In the genomic region with DNA sequence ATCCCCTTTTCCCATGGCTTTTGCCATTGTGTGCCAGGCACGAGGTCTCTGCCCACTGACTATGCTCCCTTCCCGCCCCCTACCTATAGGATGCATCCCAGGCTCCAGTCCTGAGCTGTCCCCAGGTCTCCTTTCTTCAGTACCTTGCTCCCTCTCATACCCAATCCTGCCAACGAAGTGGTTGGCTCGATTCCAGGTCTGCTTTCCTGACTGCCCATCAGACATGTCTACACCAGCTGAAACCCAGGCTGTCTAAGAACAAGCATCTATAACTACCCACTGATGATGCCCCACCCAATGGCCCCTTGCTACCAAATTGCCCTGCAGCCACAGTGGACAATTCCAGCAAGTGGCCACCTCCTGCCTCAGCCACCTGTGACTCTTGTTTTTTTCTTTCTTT, we compare ENCODE assay signal across 24 cellular contexts.
"Had no signal": no experiment of that assay in that cellular context is flagged by ENCODE, and none has a peak within 500 bp of the region (broad histone marks: within the 10 kb centered on the region; RNA-seq: fewer than 3 reads in every experiment).

No MANE protein-coding gene starts in this region.

- H3K27ac ChIP-seq: cardiac muscle cell, heart right ventricle, sigmoid colon, transverse colon, vagina, WERI-Rb-1 had no signal

- H3K9me3 ChIP-seq: heart right ventricle, mucosa of descending colon, sigmoid colon, transverse colon, vagina had no signal

- DNase-seq: activated CD4-positive, alpha-beta T cell treated with anti-CD3 and anti-CD28 coated beads, Interleukin-2, amount 10 ng/mL, durations not matched to agents 7 days and 5 days; activated CD4-positive, CD25-positive, alpha-beta regulatory T cell treated with anti-CD3 and anti-CD28 coated beads, Interleukin-2, amount 50 U/mL, for 72 hours; activated CD8-positive, alpha-beta T cell treated with anti-CD3 and anti-CD28 coated beads for 36 hours; activated gamma-delta T cell; activated naive CD4-positive, alpha-beta T cell treated with anti-CD3 and anti-CD28 coated beads, Interleukin-2, amount 50 U/mL, for 16 hours; activated naive CD8-positive, alpha-beta T cell treated with anti-CD3 and anti-CD28 coated beads, Interleukin-2, amount 50 U/mL, for 24 hours; erythroblast; foreskin fibroblast; heart right ventricle; islet precursor cell; left cardiac atrium; mesendoderm; mucosa of descending colon; naive B cell; retina; sigmoid colon; stimulated activated CD4-positive, alpha-beta T cell treated with anti-CD3 and anti-CD28 coated beads, Interleukin-2, amount 100 ng/mL, for 48 hours; stimulated activated CD8-positive, alpha-beta memory T cell treated with anti-CD3 and anti-CD28 coated beads, Interleukin-4, amount 100 ng/mL, for 48 hours; stimulated activated naive B cell treated with anti-CD40 and anti-IgM and Interleukin-4, amounts not matched to agents 10 μg/mL and 1 μg/mL and 100 μg/mL, for 72 hours; transverse colon; WERI-Rb-1 had no signal

- H3K4me3 Mint-ChIP-seq: activated CD4-positive, alpha-beta T cell treated with anti-CD3 and anti-CD28 coated beads, Interleukin-2, amount 10 ng/mL, durations not matched to agents 7 days and 5 days; activated CD8-positive, alpha-beta T cell treated with anti-CD3 and anti-CD28 coated beads for 36 hours; activated naive CD8-positive, alpha-beta T cell treated with anti-CD3 and anti-CD28 coated beads, Interleukin-2, amount 50 U/mL, for 24 hours; activated T-helper 1 cell treated with anti-CD3 and anti-CD28 coated beads, Interleukin-12 subunit alpha, Interleukin-12 subunit beta, Interleukin-2, Interleukin-4 antibody, amounts not matched to agents 30 ng/mL and 10 ng/mL and 1 ng/mL, durations not matched to agents 14 hours and 24 hours and 36 hours; stimulated activated naive B cell treated with anti-CD40 and anti-IgM and Interleukin-4, amounts not matched to agents 10 μg/mL and 1 μg/mL and 100 μg/mL, for 72 hours had no signal

- H3K4me1 Mint-ChIP-seq: activated CD4-positive, alpha-beta T cell treated with anti-CD3 and anti-CD28 coated beads, Interleukin-2, amount 10 ng/mL, durations not matched to agents 7 days and 5 days; activated naive CD8-positive, alpha-beta T cell treated with anti-CD3 and anti-CD28 coated beads, Interleukin-2, amount 50 U/mL, for 24 hours; naive B cell; stimulated activated naive B cell treated with anti-CD40 and anti-IgM and Interleukin-4, amounts not matched to agents 10 μg/mL and 1 μg/mL and 100 μg/mL, for 72 hours had no signal

- H3K4me3 ChIP-seq: cardiac muscle cell, heart right ventricle, mucosa of descending colon, sigmoid colon, transverse colon, vagina had no signal

- H3K9me3 Mint-ChIP-seq: activated CD4-positive, alpha-beta T cell treated with anti-CD3 and anti-CD28 coated beads, Interleukin-2, amount 10 ng/mL, durations not matched to agents 7 days and 5 days; activated CD8-positive, alpha-beta T cell treated with anti-CD3 and anti-CD28 coated beads for 36 hours; activated naive CD8-positive, alpha-beta T cell treated with anti-CD3 and anti-CD28 coated beads, Interleukin-2, amount 50 U/mL, for 24 hours; activated T-helper 1 cell treated with anti-CD3 and anti-CD28 coated beads, Interleukin-12 subunit alpha, Interleukin-12 subunit beta, Interleukin-2, Interleukin-4 antibody, amounts not matched to agents 30 ng/mL and 10 ng/mL and 1 ng/mL, durations not matched to agents 14 hours and 24 hours and 36 hours had no signal

- H3K27ac Mint-ChIP-seq: activated CD4-positive, alpha-beta T cell treated with anti-CD3 and anti-CD28 coated beads, Interleukin-2, amount 10 ng/mL, durations not matched to agents 7 days and 5 days; activated CD8-positive, alpha-beta T cell treated with anti-CD3 and anti-CD28 coated beads for 36 hours; activated naive CD8-positive, alpha-beta T cell treated with anti-CD3 and anti-CD28 coated beads, Interleukin-2, amount 50 U/mL, for 24 hours; activated T-helper 1 cell treated with anti-CD3 and anti-CD28 coated beads, Interleukin-12 subunit alpha, Interleukin-12 subunit beta, Interleukin-2, Interleukin-4 antibody, amounts not matched to agents 30 ng/mL and 10 ng/mL and 1 ng/mL, durations not matched to agents 14 hours and 24 hours and 36 hours; naive B cell; stimulated activated naive B cell treated with anti-CD40 and anti-IgM and Interleukin-4, amounts not matched to agents 10 μg/mL and 1 μg/mL and 100 μg/mL, for 72 hours had no signal

- H3K27me3 ChIP-seq: cardiac muscle cell, transverse colon, vagina had no signal

- H3K36me3 Mint-ChIP-seq: naive B cell; stimulated activated naive B cell treated with anti-CD40 and anti-IgM and Interleukin-4, amounts not matched to agents 10 μg/mL and 1 μg/mL and 100 μg/mL, for 72 hours had no signal

- ATAC-seq: activated CD8-positive, alpha-beta T cell treated with anti-CD3 and anti-CD28 coated beads for 36 hours; activated naive CD8-positive, alpha-beta T cell treated with anti-CD3 and anti-CD28 coated beads, Interleukin-2, amount 50 U/mL, for 24 hours; heart right ventricle; left cardiac atrium; mucosa of descending colon; stimulated activated naive B cell treated with anti-CD40 and anti-IgM and Interleukin-4, amounts not matched to agents 10 μg/mL and 1 μg/mL and 100 μg/mL, for 72 hours had no signal

- H3K4me1 ChIP-seq: sigmoid colon, vagina had no signal

- H3K36me3 ChIP-seq: cardiac muscle cell, heart right ventricle, sigmoid colon, transverse colon, vagina, WERI-Rb-1 had no signal
